Comparison of ENCODE assay signal across 1 cellular context in the genomic region with DNA sequence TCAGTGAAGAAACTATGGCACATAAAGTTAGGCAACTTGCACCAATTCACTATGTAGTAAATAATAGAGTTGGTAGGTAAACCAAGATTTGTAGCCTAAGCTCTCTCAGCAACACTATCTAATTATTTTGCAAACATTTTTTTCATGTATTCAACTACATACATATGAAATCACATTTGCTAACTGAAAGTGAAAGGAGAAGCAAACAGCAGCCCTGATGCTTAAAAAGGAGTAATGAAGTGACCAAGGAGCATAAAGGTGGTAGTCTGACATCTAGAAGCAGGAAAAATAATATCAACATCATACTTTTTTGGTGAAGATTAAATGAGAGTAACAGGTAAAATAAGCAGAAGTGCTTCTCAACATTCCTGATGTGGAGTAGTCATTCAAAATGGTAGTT.
TF ChIP-seq lines count a peak whose summit lies in the region.

No MANE protein-coding gene starts in this region.

TF ChIP-seq in GM12878, 131 proteins besides CTCF, POLR2A, EP300 and RAD21 (continued from another document):
- TF ChIP-seq, protein P1, sequence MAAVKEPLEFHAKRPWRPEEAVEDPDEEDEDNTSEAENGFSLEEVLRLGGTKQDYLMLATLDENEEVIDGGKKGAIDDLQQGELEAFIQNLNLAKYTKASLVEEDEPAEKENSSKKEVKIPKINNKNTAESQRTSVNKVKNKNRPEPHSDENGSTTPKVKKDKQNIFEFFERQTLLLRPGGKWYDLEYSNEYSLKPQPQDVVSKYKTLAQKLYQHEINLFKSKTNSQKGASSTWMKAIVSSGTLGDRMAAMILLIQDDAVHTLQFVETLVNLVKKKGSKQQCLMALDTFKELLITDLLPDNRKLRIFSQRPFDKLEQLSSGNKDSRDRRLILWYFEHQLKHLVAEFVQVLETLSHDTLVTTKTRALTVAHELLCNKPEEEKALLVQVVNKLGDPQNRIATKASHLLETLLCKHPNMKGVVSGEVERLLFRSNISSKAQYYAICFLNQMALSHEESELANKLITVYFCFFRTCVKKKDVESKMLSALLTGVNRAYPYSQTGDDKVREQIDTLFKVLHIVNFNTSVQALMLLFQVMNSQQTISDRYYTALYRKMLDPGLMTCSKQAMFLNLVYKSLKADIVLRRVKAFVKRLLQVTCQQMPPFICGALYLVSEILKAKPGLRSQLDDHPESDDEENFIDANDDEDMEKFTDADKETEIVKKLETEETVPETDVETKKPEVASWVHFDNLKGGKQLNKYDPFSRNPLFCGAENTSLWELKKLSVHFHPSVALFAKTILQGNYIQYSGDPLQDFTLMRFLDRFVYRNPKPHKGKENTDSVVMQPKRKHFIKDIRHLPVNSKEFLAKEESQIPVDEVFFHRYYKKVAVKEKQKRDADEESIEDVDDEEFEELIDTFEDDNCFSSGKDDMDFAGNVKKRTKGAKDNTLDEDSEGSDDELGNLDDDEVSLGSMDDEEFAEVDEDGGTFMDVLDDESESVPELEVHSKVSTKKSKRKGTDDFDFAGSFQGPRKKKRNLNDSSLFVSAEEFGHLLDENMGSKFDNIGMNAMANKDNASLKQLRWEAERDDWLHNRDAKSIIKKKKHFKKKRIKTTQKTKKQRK (IDR thresholded peaks at IDR 0.05; ENCODE audit: low read depth, low read length), result no peak
- TF ChIP-seq TCF7 (IDR thresholded peaks at IDR 0.05; ENCODE audit: borderline replicate concordance) (no peak), SMC3 (IDR thresholded peaks at IDR 0.05; ENCODE audit: borderline replicate concordance, low read length) (no peak), JUND (IDR thresholded peaks at IDR 0.05; ENCODE audit: low read depth, low read length) (no peak), RFX5 (IDR thresholded peaks at IDR 0.05; ENCODE audit: low read depth, low read length) (no peak), ZSCAN29 (IDR thresholded peaks at IDR 0.05) (no peak), FOS (IDR thresholded peaks at IDR 0.05; ENCODE audit: borderline replicate concordance, extremely low read depth, insufficient read length) (no peak)
